In the genomic region with DNA sequence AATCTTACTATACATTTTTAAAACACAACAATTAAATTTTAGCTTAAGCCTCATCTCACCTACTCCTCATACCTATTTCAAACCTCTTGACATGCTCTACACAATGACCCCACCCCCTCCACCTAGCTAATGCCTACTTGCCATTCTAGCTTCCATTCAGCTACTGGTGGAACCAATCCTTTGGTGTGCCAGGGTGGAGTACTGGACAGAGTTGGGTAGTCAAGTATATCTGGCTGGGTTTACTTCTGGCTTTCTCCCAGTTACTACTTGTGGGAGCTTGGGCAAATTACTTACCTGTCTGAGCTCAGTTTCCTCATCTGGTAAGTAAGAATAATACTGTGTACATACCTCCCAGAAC, we compare ENCODE assay signal across 20 cellular contexts.
"Had no signal": no experiment of that assay in that cellular context is flagged by ENCODE, and none has a peak within 500 bp of the region (broad histone marks: within the 10 kb centered on the region; RNA-seq: fewer than 3 reads in every experiment).

No MANE protein-coding gene starts in this region.

- DNase-seq: activated CD4-positive, alpha-beta T cell treated with anti-CD3 and anti-CD28 coated beads for 4 hours; activated CD8-positive, alpha-beta memory T cell treated with anti-CD3 and anti-CD28 coated beads, Interleukin-2, amount 50 U/mL, for 4 hours; activated CD8-positive, alpha-beta T cell treated with anti-CD3 and anti-CD28 coated beads for 36 hours; activated gamma-delta T cell; activated naive CD8-positive, alpha-beta T cell treated with anti-CD3 and anti-CD28 coated beads for 36 hours; activated T-cell treated with anti-CD3 and anti-CD28 coated beads, Interleukin-2, amount 50 U/mL, for 48 hours; amygdala; endodermal cell; heart right ventricle; nephron progenitor cell; occipital lobe; stimulated activated CD4-positive, alpha-beta T cell treated with anti-CD3 and anti-CD28 coated beads, Interleukin-1b, Interleukin-23, amount 100 ng/mL, for 48 hours had no signal

- ATAC-seq: activated CD8-positive, alpha-beta T cell treated with anti-CD3 and anti-CD28 coated beads for 36 hours; gastroesophageal sphincter had no signal

- H3K9me3 Mint-ChIP-seq: activated CD8-positive, alpha-beta T cell treated with anti-CD3 and anti-CD28 coated beads for 36 hours; activated naive CD8-positive, alpha-beta T cell treated with anti-CD3 and anti-CD28 coated beads for 36 hours; central memory CD8-positive, alpha-beta T cell; dendritic cell treated with granulocyte-macrophage colony-stimulating factor and Interleukin-4, amounts not matched to agents 40 ng/mL and 50 ng/mL, for 4 days; endodermal cell; memory B cell; nephron progenitor cell; T-helper 1 cell treated with Interleukin-12 subunit alpha and Interleukin-12 subunit beta and Interleukin-4 antibody, amounts not matched to agents 30 μg/mL and 1 μg/mL, for 36 hours had no signal

- H3K27ac Mint-ChIP-seq: activated CD8-positive, alpha-beta T cell treated with anti-CD3 and anti-CD28 coated beads for 36 hours; activated naive CD8-positive, alpha-beta T cell treated with anti-CD3 and anti-CD28 coated beads for 36 hours; dendritic cell treated with granulocyte-macrophage colony-stimulating factor and Interleukin-4, amounts not matched to agents 40 ng/mL and 50 ng/mL, for 4 days; endodermal cell; memory B cell; nephron progenitor cell; progenitor cell of endocrine pancreas; T-helper 1 cell treated with Interleukin-12 subunit alpha and Interleukin-12 subunit beta and Interleukin-4 antibody, amounts not matched to agents 30 μg/mL and 1 μg/mL, for 36 hours had no signal

- H3K4me1 Mint-ChIP-seq: central memory CD8-positive, alpha-beta T cell had no signal

- H3K27me3 Mint-ChIP-seq: activated CD8-positive, alpha-beta T cell treated with anti-CD3 and anti-CD28 coated beads for 36 hours; activated naive CD8-positive, alpha-beta T cell treated with anti-CD3 and anti-CD28 coated beads for 36 hours; brain; central memory CD8-positive, alpha-beta T cell; memory B cell; progenitor cell of endocrine pancreas had no signal

- H3K9me3 ChIP-seq: gastroesophageal sphincter, heart right ventricle, thyroid gland had no signal

- H3K4me3 Mint-ChIP-seq: activated CD8-positive, alpha-beta T cell treated with anti-CD3 and anti-CD28 coated beads for 36 hours; activated naive CD8-positive, alpha-beta T cell treated with anti-CD3 and anti-CD28 coated beads for 36 hours; brain; central memory CD8-positive, alpha-beta T cell; dendritic cell treated with granulocyte-macrophage colony-stimulating factor and Interleukin-4, amounts not matched to agents 40 ng/mL and 50 ng/mL, for 4 days; endodermal cell; memory B cell; nephron progenitor cell; T-helper 1 cell treated with Interleukin-12 subunit alpha and Interleukin-12 subunit beta and Interleukin-4 antibody, amounts not matched to agents 30 μg/mL and 1 μg/mL, for 36 hours had no signal

- H3K36me3 ChIP-seq: gastroesophageal sphincter, heart right ventricle, thyroid gland had no signal

- H3K36me3 Mint-ChIP-seq: activated naive CD8-positive, alpha-beta T cell treated with anti-CD3 and anti-CD28 coated beads for 36 hours; memory B cell had no signal

- H3K27me3 ChIP-seq: gastroesophageal sphincter, heart right ventricle, thyroid gland had no signal

- H3K4me3 ChIP-seq: gastroesophageal sphincter, heart right ventricle, thyroid gland had no signal
